In the genomic region with DNA sequence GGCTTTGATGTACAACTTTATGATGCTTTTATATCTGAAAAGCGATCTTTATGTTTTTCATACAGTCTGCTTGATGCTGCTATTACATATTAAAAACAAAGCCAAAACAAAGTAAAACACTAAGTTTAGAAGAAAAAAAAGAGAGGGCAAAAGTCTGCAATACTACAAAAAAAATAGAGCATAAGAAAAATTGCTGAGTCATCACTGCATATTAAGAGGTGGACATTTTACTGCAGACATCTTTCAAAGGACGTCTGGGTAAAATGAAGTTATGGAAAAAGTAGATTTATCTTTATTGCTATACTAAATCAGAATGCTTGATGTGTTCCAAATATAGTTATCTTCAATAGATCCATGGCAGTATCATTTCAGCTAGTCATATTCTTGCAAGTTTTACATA, we compare ENCODE assay signal across 1 cellular context.
TF ChIP-seq lines count a peak whose summit lies in the region.

No MANE protein-coding gene starts in this region.

TF ChIP-seq in HCT116, 20 proteins besides CTCF, POLR2A, EP300 and RAD21 (continued from another document):
- TF ChIP-seq, protein P1, sequence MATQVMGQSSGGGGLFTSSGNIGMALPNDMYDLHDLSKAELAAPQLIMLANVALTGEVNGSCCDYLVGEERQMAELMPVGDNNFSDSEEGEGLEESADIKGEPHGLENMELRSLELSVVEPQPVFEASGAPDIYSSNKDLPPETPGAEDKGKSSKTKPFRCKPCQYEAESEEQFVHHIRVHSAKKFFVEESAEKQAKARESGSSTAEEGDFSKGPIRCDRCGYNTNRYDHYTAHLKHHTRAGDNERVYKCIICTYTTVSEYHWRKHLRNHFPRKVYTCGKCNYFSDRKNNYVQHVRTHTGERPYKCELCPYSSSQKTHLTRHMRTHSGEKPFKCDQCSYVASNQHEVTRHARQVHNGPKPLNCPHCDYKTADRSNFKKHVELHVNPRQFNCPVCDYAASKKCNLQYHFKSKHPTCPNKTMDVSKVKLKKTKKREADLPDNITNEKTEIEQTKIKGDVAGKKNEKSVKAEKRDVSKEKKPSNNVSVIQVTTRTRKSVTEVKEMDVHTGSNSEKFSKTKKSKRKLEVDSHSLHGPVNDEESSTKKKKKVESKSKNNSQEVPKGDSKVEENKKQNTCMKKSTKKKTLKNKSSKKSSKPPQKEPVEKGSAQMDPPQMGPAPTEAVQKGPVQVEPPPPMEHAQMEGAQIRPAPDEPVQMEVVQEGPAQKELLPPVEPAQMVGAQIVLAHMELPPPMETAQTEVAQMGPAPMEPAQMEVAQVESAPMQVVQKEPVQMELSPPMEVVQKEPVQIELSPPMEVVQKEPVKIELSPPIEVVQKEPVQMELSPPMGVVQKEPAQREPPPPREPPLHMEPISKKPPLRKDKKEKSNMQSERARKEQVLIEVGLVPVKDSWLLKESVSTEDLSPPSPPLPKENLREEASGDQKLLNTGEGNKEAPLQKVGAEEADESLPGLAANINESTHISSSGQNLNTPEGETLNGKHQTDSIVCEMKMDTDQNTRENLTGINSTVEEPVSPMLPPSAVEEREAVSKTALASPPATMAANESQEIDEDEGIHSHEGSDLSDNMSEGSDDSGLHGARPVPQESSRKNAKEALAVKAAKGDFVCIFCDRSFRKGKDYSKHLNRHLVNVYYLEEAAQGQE (IDR thresholded peaks at IDR 0.05; ENCODE audit: low read depth), result no peak
- TF ChIP-seq, protein P2, sequence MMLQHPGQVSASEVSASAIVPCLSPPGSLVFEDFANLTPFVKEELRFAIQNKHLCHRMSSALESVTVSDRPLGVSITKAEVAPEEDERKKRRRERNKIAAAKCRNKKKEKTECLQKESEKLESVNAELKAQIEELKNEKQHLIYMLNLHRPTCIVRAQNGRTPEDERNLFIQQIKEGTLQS (IDR thresholded peaks at IDR 0.05), result no peak
